In the genomic region with DNA sequence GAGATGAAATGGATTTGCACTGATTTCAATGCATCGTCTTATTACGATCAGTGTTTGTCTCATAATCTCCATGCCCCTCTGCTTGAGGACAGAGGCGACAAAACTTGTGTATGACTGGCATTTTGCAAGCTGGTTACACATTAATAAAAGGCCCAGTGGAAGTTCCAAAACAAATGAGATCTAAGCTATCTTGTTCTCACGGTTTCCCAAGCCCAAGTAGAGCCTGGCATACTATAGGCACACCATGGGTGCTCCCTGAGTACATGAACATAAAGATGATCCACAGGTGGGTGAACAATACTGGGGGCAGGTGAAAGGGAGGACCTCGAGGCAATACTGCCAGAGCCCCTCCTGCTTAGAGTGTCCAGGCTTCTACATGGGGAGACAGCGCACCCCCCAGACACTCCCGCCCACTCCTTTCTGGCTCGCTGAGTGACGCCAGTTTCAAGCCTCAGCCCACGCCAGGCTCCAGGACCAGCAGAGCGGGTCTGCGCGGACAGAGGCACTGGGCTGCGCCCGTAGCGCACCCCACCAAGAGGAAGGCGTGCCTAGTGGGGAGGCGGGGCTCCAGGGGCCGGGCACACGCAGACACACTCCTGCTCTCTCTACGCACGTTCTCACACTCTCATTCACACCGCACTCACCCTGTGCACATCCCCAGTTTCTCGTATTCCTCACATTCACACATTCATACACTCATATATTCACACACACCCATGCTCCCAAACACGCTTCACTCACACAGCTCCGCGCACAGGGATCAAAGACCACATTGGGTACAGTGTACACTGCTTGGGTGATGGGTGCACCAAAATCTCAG, we compare ENCODE assay signal across 8 cellular contexts. TPM values are rescaled to one million over a fixed set of nuclear protein-coding genes. Genes with fewer than 3 reads are reported as not detected.
DNase-seq lines count a peak whose midpoint lies in the region; ATAC-seq lines count a peak whose summit lies in the region.

No MANE protein-coding gene starts in this region.

- DNase-seq in activated T-cell treated with anti-CD3 and anti-CD28 coated beads, Interleukin-2, amount 50 U/mL, for 1 hour = peak; percentile 47
- DNase-seq in activated T-cell treated with anti-CD3 and anti-CD28 coated beads for 4 hours = no peak
- no peak for DNase-seq in activated T-helper 2 cell treated with anti-CD3 and anti-CD28 coated beads, Interferon-gamma antibody, Interleukin-2, Interleukin-4, amounts not matched to agents 10 μg/mL and 5 μg/mL and 100 μg/mL, durations not matched to agents 14 hours and 24 hours and 36 hours (ENCODE audit: low spot score)
- peak; percentile 68 for DNase-seq in left ventricle myocardium superior
- DNase-seq in sciatic nerve (ENCODE audit: low spot score) = no peak
- no peak for DNase-seq in HPDE6-E6E7 (ENCODE audit: extremely low spot score)

- peak overlapping the region; percentile 15 for H3K4me3 Mint-ChIP-seq in activated T-helper 2 cell treated with anti-CD3 and anti-CD28 coated beads, Interferon-gamma antibody, Interleukin-2, Interleukin-4, amounts not matched to agents 10 μg/mL and 5 μg/mL and 100 μg/mL, durations not matched to agents 14 hours and 24 hours and 36 hours (ENCODE audit: low read depth)

- H3K36me3 Mint-ChIP-seq in activated T-helper 2 cell treated with anti-CD3 and anti-CD28 coated beads, Interferon-gamma antibody, Interleukin-2, Interleukin-4, amounts not matched to agents 10 μg/mL and 5 μg/mL and 100 μg/mL, durations not matched to agents 14 hours and 24 hours and 36 hours (ENCODE audit: low read depth) = no peaks in the 10 kb centered on the region

- peaks cover 20% of the 10 kb centered on the region for H3K4me1 Mint-ChIP-seq in activated T-helper 2 cell treated with anti-CD3 and anti-CD28 coated beads, Interferon-gamma antibody, Interleukin-2, Interleukin-4, amounts not matched to agents 10 μg/mL and 5 μg/mL and 100 μg/mL, durations not matched to agents 14 hours and 24 hours and 36 hours (ENCODE audit: low read depth)

- H3K27ac Mint-ChIP-seq in activated T-helper 2 cell treated with anti-CD3 and anti-CD28 coated beads, Interferon-gamma antibody, Interleukin-2, Interleukin-4, amounts not matched to agents 10 μg/mL and 5 μg/mL and 100 μg/mL, durations not matched to agents 14 hours and 24 hours and 36 hours = no peak overlapping the region

- intact Hi-C loops in activated T-helper 2 cell treated with anti-CD3 and anti-CD28 coated beads, Interferon-gamma antibody, Interleukin-2, Interleukin-4, amounts not matched to agents 10 μg/mL and 5 μg/mL and 100 μg/mL, durations not matched to agents 14 hours and 24 hours and 36 hours (cut with micrococcal nuclease) = loop anchor here (2.0 kb wide), 1 partner anchor 160 kb away; no protein-coding TSS in a partner anchor
- intact Hi-C loops in left ventricle myocardium superior (cut with micrococcal nuclease) (no loop called here), sciatic nerve (cut with DNase I) (no loop called here)

- ATAC-seq in HG03442 (IDR thresholded peaks at IDR 0.05; ENCODE audit: unreplicated experiment) (peak; percentile 69), left ventricle myocardium superior (peak; percentile 90), sciatic nerve (peak; percentile 87), GM21619 (IDR thresholded peaks at IDR 0.05; ENCODE audit: unreplicated experiment) (no peak)

- no peaks in the 10 kb centered on the region for H3K9me3 Mint-ChIP-seq in activated T-helper 2 cell treated with anti-CD3 and anti-CD28 coated beads, Interferon-gamma antibody, Interleukin-2, Interleukin-4, amounts not matched to agents 10 μg/mL and 5 μg/mL and 100 μg/mL, durations not matched to agents 14 hours and 24 hours and 36 hours

- peaks cover 80% of the 10 kb centered on the region for H3K27me3 Mint-ChIP-seq in activated T-helper 2 cell treated with anti-CD3 and anti-CD28 coated beads, Interferon-gamma antibody, Interleukin-2, Interleukin-4, amounts not matched to agents 10 μg/mL and 5 μg/mL and 100 μg/mL, durations not matched to agents 14 hours and 24 hours and 36 hours (ENCODE audit: low read depth)

RNA-seq across cellular contexts. Expression of a gene that starts 8.9 kb away (rescaled TPM):
- not detected in 2 replicates for total RNA-seq in activated T-helper 2 cell treated with anti-CD3 and anti-CD28 coated beads, Interferon-gamma antibody, Interleukin-2, Interleukin-4, amounts not matched to agents 10 μg/mL and 5 μg/mL and 100 μg/mL, durations not matched to agents 14 hours and 24 hours and 36 hours
- not detected for total RNA-seq in left ventricle myocardium superior
- total RNA-seq in sciatic nerve = 0.58 TPM

RNA-seq across cellular contexts. Expression of a gene that starts 26.6 kb away (rescaled TPM):
- 18.8 and 22.5 TPM in 2 replicates for total RNA-seq in activated T-helper 2 cell treated with anti-CD3 and anti-CD28 coated beads, Interferon-gamma antibody, Interleukin-2, Interleukin-4, amounts not matched to agents 10 μg/mL and 5 μg/mL and 100 μg/mL, durations not matched to agents 14 hours and 24 hours and 36 hours
- 6.7 TPM for total RNA-seq in left ventricle myocardium superior
- 34.2 TPM for total RNA-seq in sciatic nerve

Comparison
In these comparisons a context has a peak if more than half of its experiments do, and no peak if none do; other contexts are left out.
1. DNase-seq: peak in activated T-cell treated with anti-CD3 and anti-CD28 coated beads, Interleukin-2, amount 50 U/mL, for 1 hour (single experiment) and left ventricle myocardium superior (single experiment); none in activated T-cell treated with anti-CD3 and anti-CD28 coated beads for 4 hours (single experiment), activated T-helper 2 cell treated with anti-CD3 and anti-CD28 coated beads, Interferon-gamma antibody, Interleukin-2, Interleukin-4, amounts not matched to agents 10 μg/mL and 5 μg/mL and 100 μg/mL, durations not matched to agents 14 hours and 24 hours and 36 hours (single experiment), sciatic nerve (single experiment) and HPDE6-E6E7 (single experiment).